Comparison of ENCODE assay signal across 32 cellular contexts in the genomic region with DNA sequence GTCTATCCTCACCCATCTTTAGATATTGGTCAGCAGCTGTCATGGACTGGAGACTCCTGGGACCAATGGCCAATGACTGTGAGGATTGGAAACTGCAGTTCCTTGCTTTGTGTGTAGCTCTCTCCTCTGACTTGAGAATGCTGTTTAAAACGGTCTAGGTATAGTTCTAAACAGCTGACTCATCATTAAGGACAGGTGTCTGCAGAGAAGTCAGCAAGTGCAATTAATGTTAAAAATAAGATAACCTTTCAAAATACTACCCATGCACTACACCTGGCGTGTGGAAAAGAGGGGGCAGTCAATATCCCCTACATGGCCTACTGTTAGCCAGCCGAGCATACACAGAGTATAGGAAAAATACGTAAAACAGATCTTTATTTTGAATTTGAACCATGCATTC.
"Had no signal": no experiment of that assay in that cellular context is flagged by ENCODE, and none has a peak within 500 bp of the region (broad histone marks: within the 10 kb centered on the region; RNA-seq: fewer than 3 reads in every experiment).

No MANE protein-coding gene starts in this region.

- H3K9me3 Mint-ChIP-seq: activated B cell treated with CpG ODN at 0.5 μM for 24 hours had no signal

- H3K27ac ChIP-seq: brain microvascular endothelial cell, SJSA1, VCaP had no signal

- H3K27me3 Mint-ChIP-seq: activated B cell treated with CpG ODN at 0.5 μM for 24 hours; activated CD4-positive, alpha-beta memory T cell treated with anti-CD3 and anti-CD28 coated beads for 36 hours; T-cell had no signal

- H3K4me2 ChIP-seq: SK-N-SH had no signal

- DNase-seq: activated B cell treated with CpG ODN at 0.5 μM for 24 hours; activated CD4-positive, alpha-beta memory T cell treated with anti-CD3 and anti-CD28 coated beads for 36 hours; activated CD4-positive, alpha-beta T cell treated with anti-CD3 and anti-CD28 coated beads for 4 hours; activated CD4-positive, alpha-beta T cell treated with anti-CD3 and anti-CD28 coated beads, Interleukin-2, amount 50 U/mL, for 1 hour; activated CD4-positive, CD25-positive, alpha-beta regulatory T cell treated with anti-CD3 and anti-CD28 coated beads, Interleukin-2, amount 50 U/mL, for 72 hours; activated CD8-positive, alpha-beta memory T cell treated with anti-CD3 and anti-CD28 coated beads, Interleukin-2, amount 50 U/mL, for 4 hours; activated gamma-delta T cell treated with Interleukin-2 at 50 U/mL for 16 hours; activated naive CD4-positive, alpha-beta T cell treated with anti-CD3 and anti-CD28 coated beads for 36 hours; activated T-cell treated with anti-CD3 and anti-CD28 coated beads for 4 hours; activated T-cell treated with anti-CD3 and anti-CD28 coated beads, Interleukin-2, amount 50 U/mL, for 4 hours; aorta; brain microvascular endothelial cell; central memory CD4-positive, alpha-beta T cell; Karpas-422; KBM-7; MG63; MV-4-11; NCI-H1092; NCI-H1694 treated with DMSO at 0.1 percent for 48 hours; NCI-H2029; NCI-H345; NCI-H524 treated with DMSO at 0.1 percent for 48 hours; SHP77 treated with DMSO at 0.1 percent for 48 hours; SK-N-SH; T-cell; T-helper 2 cell; T-helper 9 cell had no signal

- H3K4me3 ChIP-seq: MG63, SJSA1 had no signal

- H3K9me3 ChIP-seq: MG63, SJSA1, SK-N-SH had no signal

- ATAC-seq: activated naive CD4-positive, alpha-beta T cell treated with anti-CD3 and anti-CD28 coated beads, Interleukin-2, amount 50 U/mL, for 72 hours; activated T-cell treated with anti-CD3 and anti-CD28 coated beads, Interleukin-2, amount 50 U/mL, for 4 hours; Panc1; T-cell had no signal

- H3K9ac ChIP-seq: SK-N-SH had no signal

- H3K4me1 Mint-ChIP-seq: activated B cell treated with CpG ODN at 0.5 μM for 24 hours had no signal

- H3K4me1 ChIP-seq: SJSA1 had no signal

- H3K27ac Mint-ChIP-seq: activated B cell treated with CpG ODN at 0.5 μM for 24 hours; activated CD4-positive, alpha-beta memory T cell treated with anti-CD3 and anti-CD28 coated beads for 36 hours; activated naive CD4-positive, alpha-beta T cell treated with anti-CD3 and anti-CD28 coated beads for 36 hours; activated T-helper 1 cell treated with anti-CD3 and anti-CD28 coated beads, Interleukin-12 subunit alpha, Interleukin-12 subunit beta, Interleukin-2, Interleukin-4 antibody, amounts not matched to agents 30 ng/mL and 10 ng/mL and 1 ng/mL, durations not matched to agents 14 hours and 24 hours and 36 hours; T-cell had no signal

- H3K27me3 ChIP-seq: brain microvascular endothelial cell, MG63, SJSA1 had no signal

- H3K36me3 ChIP-seq: brain microvascular endothelial cell, MG63, SJSA1 had no signal

- H3K4me3 Mint-ChIP-seq: activated B cell treated with CpG ODN at 0.5 μM for 24 hours; activated CD4-positive, alpha-beta memory T cell treated with anti-CD3 and anti-CD28 coated beads for 36 hours; activated naive CD4-positive, alpha-beta T cell treated with anti-CD3 and anti-CD28 coated beads for 36 hours; activated T-cell treated with anti-CD3 and anti-CD28 coated beads, Interleukin-2, amount 50 U/mL, for 4 hours; activated T-helper 1 cell treated with anti-CD3 and anti-CD28 coated beads, Interleukin-12 subunit alpha, Interleukin-12 subunit beta, Interleukin-2, Interleukin-4 antibody, amounts not matched to agents 30 ng/mL and 10 ng/mL and 1 ng/mL, durations not matched to agents 14 hours and 24 hours and 36 hours; T-cell had no signal
